17 cellular contexts compared by ENCODE assay signal in genomic region chr7:113805976-113806375, GRCh38.
DNase-seq lines count a peak whose midpoint lies in the region; ATAC-seq and TF ChIP-seq lines count a peak whose summit lies in the region.
"Had no signal": no experiment of that assay in that cellular context is flagged by ENCODE, and none has a peak within 500 bp of the region (broad histone marks: within the 10 kb centered on the region; RNA-seq: fewer than 3 reads in every experiment).

No MANE protein-coding gene starts in this region.

- H3K4me3 ChIP-seq in SK-N-SH (ENCODE audit: low read depth in 2 of 2, low read length in 1 of 2): no peak overlapping the region
- no peak overlapping the region for H3K4me3 ChIP-seq in esophagus muscularis mucosa
- H3K4me3 ChIP-seq: BLaER1 treated with 17β-estradiol and CSF1 and Interleukin-3, amounts not matched to agents 10 nM and 100 nM had no signal

- BruUV-seq in MCF 10A (replicated peaks; lab: Mats Ljungman, UMichigan): no TSS peak

- no peak for TF ChIP-seq RAD21 in SK-N-SH (IDR thresholded peaks at IDR 0.05; ENCODE audit: low read length)

- no peaks in the 10 kb centered on the region for H3K9me3 Mint-ChIP-seq in MCF 10A (ENCODE audit: unreplicated experiment)
- H3K9me3 Mint-ChIP-seq: CD4-positive, alpha-beta T cell had no signal

- H2AFZ ChIP-seq in SK-N-SH (ENCODE audit: low read depth): no peak overlapping the region

- H3K36me3 Mint-ChIP-seq in MCF 10A (ENCODE audit: insufficient read depth, unreplicated experiment): no peaks in the 10 kb centered on the region

- H3K4me1 ChIP-seq in SK-N-SH (ENCODE audit: control insufficient read depth in 1 of 2, insufficient read depth in 2 of 2, low read depth in 1 of 2, low read length in 1 of 2) (peaks cover 0 to 10% of the 10 kb centered on the region in 2 experiments; a peak in 1 of 4 replicates), esophagus muscularis mucosa (peaks cover 0 to 20% (median 16%) of the 10 kb centered on the region in 4 donors)
- H3K4me1 ChIP-seq: BLaER1 treated with 17β-estradiol and CSF1 and Interleukin-3, amounts not matched to agents 10 nM and 100 nM had no signal

- ATAC-seq in SK-N-SH treated with all-trans-retinoic acid at 6 μM for 48 hours (no peak), HG03378 (IDR thresholded peaks at IDR 0.05; ENCODE audit: unreplicated experiment) (no peak), GM21390 (IDR thresholded peaks at IDR 0.05; ENCODE audit: unreplicated experiment) (no peak)

- no peak for TF ChIP-seq CTCF in SK-N-SH (IDR thresholded peaks at IDR 0.05)
- no peak for TF ChIP-seq CTCF in esophagus muscularis mucosa (IDR thresholded peaks at IDR 0.05)
- TF ChIP-seq CTCF in MCF 10A (IDR thresholded peaks at IDR 0.05; ENCODE audit: unreplicated experiment): no peak

- POLR2A ChIA-PET in SK-N-SH (lab: Yijun Ruan, JAX): no interaction called here
- POLR2A ChIA-PET in MCF 10A (lab: Yijun Ruan, JAX): no interaction called here

- no peaks in the 10 kb centered on the region for H3K79me2 ChIP-seq in SK-N-SH (ENCODE audit: insufficient read depth)

- H3K27ac Mint-ChIP-seq in MCF 10A (ENCODE audit: low read depth, unreplicated experiment): no peak overlapping the region
- H3K27ac Mint-ChIP-seq: CD4-positive, alpha-beta T cell had no signal

- WGBS in SK-N-SH (ENCODE audit: low lambda C conversion rate): 0% methylated on average over 1 of the region's 1 CpG
- 43% methylated on average over 1 of the region's 1 CpG for WGBS in esophagus muscularis mucosa

- H3K27me3 Mint-ChIP-seq in MCF 10A (ENCODE audit: insufficient read depth, unreplicated experiment): peaks cover 39% of the 10 kb centered on the region
- H3K27me3 Mint-ChIP-seq: CD4-positive, alpha-beta T cell had no signal

- TF ChIP-seq EP300 in SK-N-SH (IDR thresholded peaks at IDR 0.05; ENCODE audit: borderline replicate concordance in 1 of 2, low read depth in 1 of 2, low read length in 1 of 2) (no peak), esophagus muscularis mucosa (IDR thresholded peaks at IDR 0.05) (no peak)

- H3K36me3 ChIP-seq in SK-N-SH (replicated peaks in 1 of 2; ENCODE audit: control insufficient read depth in 1 of 2, insufficient read depth in 2 of 2, low read length in 1 of 2) (no peaks in the 10 kb centered on the region), esophagus muscularis mucosa (no peaks in the 10 kb centered on the region)
- H3K36me3 ChIP-seq: BLaER1 treated with 17β-estradiol and CSF1 and Interleukin-3, amounts not matched to agents 10 nM and 100 nM had no signal

- no peaks in the 10 kb centered on the region for H3K9me3 ChIP-seq in SK-N-SH
- no peaks in the 10 kb centered on the region for H3K9me3 ChIP-seq in esophagus muscularis mucosa
- H3K9me3 ChIP-seq: BLaER1 treated with 17β-estradiol and CSF1 and Interleukin-3, amounts not matched to agents 10 nM and 100 nM had no signal

- no peaks in the 10 kb centered on the region for H3K9me2 ChIP-seq in SK-N-SH

- H3K9ac ChIP-seq in SK-N-SH: peak overlapping the region; percentile 2; the same call in 1 of the 2 replicates
- H3K9ac ChIP-seq: BLaER1 treated with 17β-estradiol and CSF1 and Interleukin-3, amounts not matched to agents 10 nM and 100 nM had no signal

- DNase-seq in SK-N-SH: no peak
- DNase-seq in esophagus muscularis mucosa (ENCODE audit: extremely low spot score): no peak
- peak; percentile 57 for DNase-seq in myocyte (ENCODE audit: low read depth)
- DNase-seq in MCF 10A (ENCODE audit: unreplicated experiment): no peak
- DNase-seq: AML-193; CD4-positive, alpha-beta T cell; Karpas-422; NCI-H2029; NCI-H446; NCI-H524 treated with DMSO at 0.1 percent for 48 hours; SHP77; SW 1271 had no signal

- H3K27me3 ChIP-seq in SK-N-SH (ENCODE audit: insufficient read depth) (no peaks in the 10 kb centered on the region), esophagus muscularis mucosa (no peaks in the 10 kb centered on the region)
- H3K27me3 ChIP-seq: BLaER1 treated with 17β-estradiol and CSF1 and Interleukin-3, amounts not matched to agents 10 nM and 100 nM had no signal

- peak overlapping the region; percentile 47; the same call in 1 of the 2 replicates for H3K4me2 ChIP-seq in SK-N-SH
- H3K4me2 ChIP-seq: BLaER1 treated with 17β-estradiol and CSF1 and Interleukin-3, amounts not matched to agents 10 nM and 100 nM had no signal

- CTCF ChIA-PET in SK-N-SH (lab: Yijun Ruan, JAX): no interaction called here
- CTCF ChIA-PET in MCF 10A (lab: Yijun Ruan, JAX): no interaction called here

- H3F3A ChIP-seq in SK-N-SH (replicated peaks; ENCODE audit: insufficient read depth): peaks cover 3% of the 10 kb centered on the region

- no peak for TF ChIP-seq POLR2A in esophagus muscularis mucosa (IDR thresholded peaks at IDR 0.05; ENCODE audit: low read depth)

- H4K20me1 ChIP-seq in SK-N-SH (ENCODE audit: insufficient read depth): no peaks in the 10 kb centered on the region
- H4K20me1 ChIP-seq: BLaER1 treated with 17β-estradiol and CSF1 and Interleukin-3, amounts not matched to agents 10 nM and 100 nM had no signal

- H3K4me1 Mint-ChIP-seq in MCF 10A (ENCODE audit: insufficient read depth, unreplicated experiment): no peaks in the 10 kb centered on the region

- H3K27ac ChIP-seq in SK-N-SH (ENCODE audit: low read depth in 2 of 2, low read length in 1 of 2): peak overlapping the region in 1 of 2 experiments; percentile 79; a peak in 2 of 4 replicates
- peak overlapping the region; percentile 14 to 66 (median 34) for H3K27ac ChIP-seq in esophagus muscularis mucosa (replicated peaks in 1 of 4)
- H3K27ac ChIP-seq: BLaER1 treated with 17β-estradiol and CSF1 and Interleukin-3, amounts not matched to agents 10 nM and 100 nM; RWPE1 had no signal

- no peak overlapping the region for H3K4me3 Mint-ChIP-seq in MCF 10A (ENCODE audit: unreplicated experiment)
- H3K4me3 Mint-ChIP-seq: CD4-positive, alpha-beta T cell had no signal

- intact Hi-C loops in esophagus muscularis mucosa (cut with DNase I): no loop called here
- intact Hi-C loops in MCF 10A (cut with micrococcal nuclease): no loop called here

TF ChIP-seq in SK-N-SH, 30 proteins besides CTCF, POLR2A, EP300 and RAD21 (continues in another document):
- TF ChIP-seq RFX5 (IDR thresholded peaks at IDR 0.05; ENCODE audit: low read length) (no peak), CHD2 (IDR thresholded peaks at IDR 0.05; ENCODE audit: low read length, partially characterized antibody) (no peak), PBX3 (IDR thresholded peaks at IDR 0.05) (no peak), ELF1 (IDR thresholded peaks at IDR 0.05) (no peak), FOSL2 (IDR thresholded peaks at IDR 0.05; ENCODE audit: borderline replicate concordance, low read depth) (no peak), SMC3 (IDR thresholded peaks at IDR 0.05; ENCODE audit: low read depth, low read length) (no peak), EZH2phosphoT487 (IDR thresholded peaks at IDR 0.05; ENCODE audit: borderline replicate concordance, low read depth) (no peak), TEAD4 (IDR thresholded peaks at IDR 0.05; ENCODE audit: borderline replicate concordance, insufficient read depth) (no peak), GABPA (IDR thresholded peaks at IDR 0.05; ENCODE audit: low read depth) (no peak), FOXJ3 (CRISPR knock-in tag; IDR thresholded peaks at IDR 0.05) (no peak), JUND (IDR thresholded peaks at IDR 0.05) (no peak), YY1 (IDR thresholded peaks at IDR 0.05; ENCODE audit: low read depth) (no peak), SIN3A (IDR thresholded peaks at IDR 0.05; ENCODE audit: borderline replicate concordance, low read depth, low read length) (no peak)

TF ChIP-seq in SK-N-SH treated with all-trans-retinoic acid at 6 μM for 48 hours, 23 proteins besides CTCF, POLR2A, EP300 and RAD21:
- no peak for TF ChIP-seq BACH2 (CRISPR knock-in tag; IDR thresholded peaks at IDR 0.05; ENCODE audit: borderline replicate concordance)
- no peak for TF ChIP-seq ZNF70 (CRISPR knock-in tag; IDR thresholded peaks at IDR 0.05)
- no peak for TF ChIP-seq PATZ1 (CRISPR knock-in tag; IDR thresholded peaks at IDR 0.05; ENCODE audit: borderline replicate concordance)
- no peak for TF ChIP-seq TCF4 (CRISPR knock-in tag; IDR thresholded peaks at IDR 0.05; ENCODE audit: borderline replicate concordance)
